Comparison of ENCODE assay signal across 8 cellular contexts in the genomic region with DNA sequence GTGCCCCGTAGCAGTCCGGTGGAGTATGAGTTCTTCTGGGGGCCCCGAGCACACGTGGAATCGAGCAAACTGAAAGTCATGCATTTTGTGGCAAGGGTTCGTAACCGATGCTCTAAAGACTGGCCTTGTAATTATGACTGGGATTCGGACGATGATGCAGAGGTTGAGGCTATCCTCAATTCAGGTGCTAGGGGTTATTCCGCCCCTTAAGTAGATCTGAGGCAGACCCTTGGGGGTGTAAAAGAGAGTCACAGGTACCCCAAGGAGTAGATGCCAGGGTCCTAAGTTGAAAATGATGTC. TPM values are rescaled to one million over a fixed set of nuclear protein-coding genes. Genes with fewer than 3 reads are reported as not detected.
DNase-seq lines count a peak whose midpoint lies in the region.

No MANE protein-coding gene starts in this region.

- H3K27ac ChIP-seq in iPS-20b (ENCODE audit: low read length) = no peak overlapping the region
- peak overlapping the region; percentile 69 for H3K27ac ChIP-seq in stomach smooth muscle (ENCODE audit: low read length)

- intact Hi-C loops in activated T-helper 1 cell treated with anti-CD3 and anti-CD28 coated beads, Interleukin-12 subunit alpha, Interleukin-12 subunit beta, Interleukin-2, Interleukin-4 antibody, amounts not matched to agents 30 ng/mL and 10 ng/mL and 1 ng/mL, durations not matched to agents 14 hours and 24 hours and 36 hours (cut with micrococcal nuclease) = no loop called here

- H3K9ac ChIP-seq in iPS-20b (ENCODE audit: low read depth, low read length) (peak overlapping the region; percentile 75; the same call in 1 of the 2 replicates), stomach smooth muscle (ENCODE audit: low read length in 2 of 2) (peak overlapping the region; percentile 75 to 78)

- DNase-seq in NCI-H2227 treated with DMSO at 0.1 percent for 48 hours (lab: John Stamatoyannopoulos, UW) (peak; percentile 18), NCI-H2227 (lab: John Stamatoyannopoulos, UW; ENCODE audit: unreplicated experiment) (no peak), mucosa of gallbladder (ENCODE audit: low spot score) (no peak), SKM-1 treated with dmso at 0.1 percent for 144 hours (lab: John Stamatoyannopoulos, UW; ENCODE audit: unreplicated experiment) (no peak), NCI-H2029 treated with DMSO at 0.1 percent for 48 hours (lab: John Stamatoyannopoulos, UW) (no peak)
- DNase-seq in activated T-helper 1 cell treated with anti-CD3 and anti-CD28 coated beads, Interleukin-12 subunit alpha, Interleukin-12 subunit beta, Interleukin-2, Interleukin-4 antibody, amounts not matched to agents 30 ng/mL and 10 ng/mL and 1 ng/mL, durations not matched to agents 14 hours and 24 hours and 36 hours (ENCODE audit: low spot score) = no peak

- peaks cover 2% of the 10 kb centered on the region for H3K27me3 Mint-ChIP-seq in activated T-helper 1 cell treated with anti-CD3 and anti-CD28 coated beads, Interleukin-12 subunit alpha, Interleukin-12 subunit beta, Interleukin-2, Interleukin-4 antibody, amounts not matched to agents 30 ng/mL and 10 ng/mL and 1 ng/mL, durations not matched to agents 14 hours and 24 hours and 36 hours (ENCODE audit: insufficient read depth)

- H3K4me3 Mint-ChIP-seq in activated T-helper 1 cell treated with anti-CD3 and anti-CD28 coated beads, Interleukin-12 subunit alpha, Interleukin-12 subunit beta, Interleukin-2, Interleukin-4 antibody, amounts not matched to agents 30 ng/mL and 10 ng/mL and 1 ng/mL, durations not matched to agents 14 hours and 24 hours and 36 hours = peak overlapping the region; percentile 93

- H3K4me1 ChIP-seq in iPS-20b (ENCODE audit: insufficient read depth, low read length) (no peaks in the 10 kb centered on the region), stomach smooth muscle (ENCODE audit: control insufficient read depth, insufficient read depth, low read length) (no peaks in the 10 kb centered on the region)

- no peaks in the 10 kb centered on the region for H3K9me3 ChIP-seq in iPS-20b (ENCODE audit: insufficient read depth, low read depth, low read length)
- H3K9me3 ChIP-seq in stomach smooth muscle (ENCODE audit: control insufficient read depth in 2 of 2, low read length in 2 of 2) = no peaks in the 10 kb centered on the region

- H3K4me1 Mint-ChIP-seq in activated T-helper 1 cell treated with anti-CD3 and anti-CD28 coated beads, Interleukin-12 subunit alpha, Interleukin-12 subunit beta, Interleukin-2, Interleukin-4 antibody, amounts not matched to agents 30 ng/mL and 10 ng/mL and 1 ng/mL, durations not matched to agents 14 hours and 24 hours and 36 hours (ENCODE audit: low read depth) = peaks cover 17% of the 10 kb centered on the region

- H3K4me3 ChIP-seq in iPS-20b (ENCODE audit: low read length) = peak overlapping the region; percentile 74
- peak overlapping the region; percentile 64 to 80 for H3K4me3 ChIP-seq in stomach smooth muscle (ENCODE audit: low read length in 2 of 2)

- no peaks in the 10 kb centered on the region for H3K36me3 Mint-ChIP-seq in activated T-helper 1 cell treated with anti-CD3 and anti-CD28 coated beads, Interleukin-12 subunit alpha, Interleukin-12 subunit beta, Interleukin-2, Interleukin-4 antibody, amounts not matched to agents 30 ng/mL and 10 ng/mL and 1 ng/mL, durations not matched to agents 14 hours and 24 hours and 36 hours (ENCODE audit: low read depth)

- H3K36me3 ChIP-seq in iPS-20b (ENCODE audit: insufficient read depth, low read depth, low read length) (no peaks in the 10 kb centered on the region), stomach smooth muscle (ENCODE audit: control insufficient read depth in 2 of 2, insufficient read depth in 2 of 2, low read length in 2 of 2) (no peaks in the 10 kb centered on the region)

- H3K9me3 Mint-ChIP-seq in activated T-helper 1 cell treated with anti-CD3 and anti-CD28 coated beads, Interleukin-12 subunit alpha, Interleukin-12 subunit beta, Interleukin-2, Interleukin-4 antibody, amounts not matched to agents 30 ng/mL and 10 ng/mL and 1 ng/mL, durations not matched to agents 14 hours and 24 hours and 36 hours = no peaks in the 10 kb centered on the region

- no peaks in the 10 kb centered on the region for H3K27me3 ChIP-seq in iPS-20b (ENCODE audit: insufficient read depth, low read length)
- H3K27me3 ChIP-seq in stomach smooth muscle (ENCODE audit: control insufficient read depth in 1 of 2, insufficient read depth in 2 of 2, low read length in 2 of 2) = no peaks in the 10 kb centered on the region

- peak overlapping the region; percentile 93 for H3K27ac Mint-ChIP-seq in activated T-helper 1 cell treated with anti-CD3 and anti-CD28 coated beads, Interleukin-12 subunit alpha, Interleukin-12 subunit beta, Interleukin-2, Interleukin-4 antibody, amounts not matched to agents 30 ng/mL and 10 ng/mL and 1 ng/mL, durations not matched to agents 14 hours and 24 hours and 36 hours

RNA-seq across cellular contexts. Expression of a gene that starts 0.8 kb away (rescaled TPM):
- 15.9 and 17.3 TPM in 2 replicates for total RNA-seq in activated T-helper 1 cell treated with anti-CD3 and anti-CD28 coated beads, Interleukin-12 subunit alpha, Interleukin-12 subunit beta, Interleukin-2, Interleukin-4 antibody, amounts not matched to agents 30 ng/mL and 10 ng/mL and 1 ng/mL, durations not matched to agents 14 hours and 24 hours and 36 hours
- total RNA-seq in mucosa of gallbladder = 24.6 TPM

RNA-seq across cellular contexts. Expression of a gene that starts 36.9 kb away (rescaled TPM):
- total RNA-seq in activated T-helper 1 cell treated with anti-CD3 and anti-CD28 coated beads, Interleukin-12 subunit alpha, Interleukin-12 subunit beta, Interleukin-2, Interleukin-4 antibody, amounts not matched to agents 30 ng/mL and 10 ng/mL and 1 ng/mL, durations not matched to agents 14 hours and 24 hours and 36 hours = 1.9 and 2.2 TPM in 2 replicates
- total RNA-seq in mucosa of gallbladder = 1.9 TPM
